In the genomic region with DNA sequence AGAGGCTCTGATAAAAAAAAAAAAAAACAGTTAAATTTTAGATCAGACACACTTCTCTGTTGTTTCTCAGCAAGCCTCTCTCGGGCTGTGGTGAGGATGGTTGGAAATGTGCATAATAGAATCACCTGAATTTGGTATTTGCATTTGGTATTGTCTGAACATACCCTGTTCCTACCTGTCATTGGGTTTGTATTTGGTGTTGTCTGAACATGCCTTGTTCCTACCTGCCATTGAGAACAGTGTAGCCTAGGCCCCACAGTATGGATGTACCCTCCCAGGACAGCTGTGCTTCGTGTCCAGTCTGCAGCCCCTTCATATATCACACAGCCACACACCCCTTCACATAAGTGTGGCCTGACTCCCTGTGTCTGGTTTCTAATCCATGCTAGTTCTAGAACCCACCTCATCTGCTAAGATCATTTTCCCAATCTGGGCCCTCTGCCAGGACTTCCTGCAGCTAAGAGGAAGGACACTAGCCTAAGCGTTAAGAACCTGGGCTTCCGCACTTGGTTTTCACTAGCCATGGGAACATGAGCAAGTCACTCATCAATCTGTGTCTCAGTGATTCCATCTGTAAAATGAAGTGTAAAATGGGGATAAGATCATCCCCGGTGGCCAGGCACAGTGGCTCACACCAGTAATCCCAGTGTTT, we compare ENCODE assay signal across 16 cellular contexts. TPM values are rescaled to one million over a fixed set of nuclear protein-coding genes. Genes with fewer than 3 reads are reported as not detected.
DNase-seq lines count a peak whose midpoint lies in the region; ATAC-seq and TF ChIP-seq lines count a peak whose summit lies in the region.
"Had no signal": no experiment of that assay in that cellular context is flagged by ENCODE, and none has a peak within 500 bp of the region (broad histone marks: within the 10 kb centered on the region; RNA-seq: fewer than 3 reads in every experiment).

No MANE protein-coding gene starts in this region.

- no peak for TF ChIP-seq CTCF in heart left ventricle (IDR thresholded peaks at IDR 0.05)
- no peak for TF ChIP-seq CTCF in RWPE1 (conservative IDR thresholded peaks at IDR 0.05; ENCODE audit: low read depth)
- TF ChIP-seq CTCF in upper lobe of right lung (IDR thresholded peaks at IDR 0.05) = no peak

- ATAC-seq in heart left ventricle (peak in 3 of 4 donors; percentile 42 to 77 (median 58)), upper lobe of right lung (peak; percentile 44), T-helper 17 cell (no peak), GM19351 (IDR thresholded peaks at IDR 0.05; ENCODE audit: unreplicated experiment) (no peak)
- ATAC-seq: activated T-cell treated with anti-CD3 and anti-CD28 coated beads, Interleukin-2, amount 50 U/mL, for 72 hours; GM12878 had no signal

- no peak overlapping the region for H3K27ac Mint-ChIP-seq in T-helper 17 cell
- H3K27ac Mint-ChIP-seq: activated CD4-positive, alpha-beta T cell treated with anti-CD3 and anti-CD28 coated beads, Interleukin-2, amount 10 ng/mL, durations not matched to agents 7 days and 5 days; activated T-cell treated with anti-CD3 and anti-CD28 coated beads, Interleukin-2, amount 50 U/mL, for 72 hours; immature natural killer cell had no signal

- H3K36me3 ChIP-seq in heart left ventricle = no peaks in the 10 kb centered on the region
- no peaks in the 10 kb centered on the region for H3K36me3 ChIP-seq in esophagus (ENCODE audit: control insufficient read depth in 2 of 2, insufficient read depth in 2 of 2, low read length in 1 of 2)
- H3K36me3 ChIP-seq in upper lobe of right lung = no peaks in the 10 kb centered on the region

- H3K9me3 ChIP-seq in heart left ventricle (no peaks in the 10 kb centered on the region), esophagus (ENCODE audit: control insufficient read depth in 2 of 2, insufficient read depth in 1 of 2, low read depth in 1 of 2, low read length in 1 of 2) (no peaks in the 10 kb centered on the region), upper lobe of right lung (no peaks in the 10 kb centered on the region), T-helper 17 cell (ENCODE audit: control insufficient read depth, low read length, poor library complexity, severe bottlenecking) (no peaks in the 10 kb centered on the region)

- H3K27me3 ChIP-seq in heart left ventricle (no peaks in the 10 kb centered on the region), esophagus (ENCODE audit: control insufficient read depth in 1 of 2, insufficient read depth in 2 of 2, low read length in 2 of 2) (no peaks in the 10 kb centered on the region), upper lobe of right lung (no peaks in the 10 kb centered on the region)

- WGBS in heart left ventricle, 4 donors = 47 to 68% (median 53%) methylated on average over 5 of the region's 5 CpGs
- WGBS in esophagus, 2 donors = 44 to 57% methylated on average over 5 of the region's 5 CpGs

- POLR2A ChIA-PET in RWPE1 (lab: Yijun Ruan, JAX; ENCODE audit: low non-redundant PET) = no interaction called here

- H3K27ac ChIP-seq in heart left ventricle (peak overlapping the region in 1 of 12 donors; percentile 43), RWPE1 (peak overlapping the region; percentile 38), esophagus (ENCODE audit: low read depth in 2 of 2, low read length in 1 of 2) (peak overlapping the region; percentile 75 to 88), upper lobe of right lung (no peak overlapping the region)
- H3K27ac ChIP-seq: SK-N-MC had no signal

- H3K4me3 ChIP-seq in heart left ventricle (no peak overlapping the region), esophagus (ENCODE audit: low read depth in 1 of 2, low read length in 2 of 2) (no peak overlapping the region), upper lobe of right lung (no peak overlapping the region)
- H3K4me3 ChIP-seq: GM12878, SK-N-MC had no signal

- intact Hi-C loops in heart left ventricle (cut with DNase I) = loop anchor here in 1 of 10 donors (10.0 kb wide), 1 partner anchor 54 kb away; the partner anchor contains the start of gene ITGA2
- intact Hi-C loops in cardiac septum (cut with DNase I) = no loop called here
- intact Hi-C loops in upper lobe of right lung (cut with DNase I) = no loop called here

- TF ChIP-seq POLR2A in heart left ventricle (IDR thresholded peaks at IDR 0.05) = no peak

- no peaks in the 10 kb centered on the region for H3K36me3 Mint-ChIP-seq in T-helper 17 cell (ENCODE audit: low read depth)
- H3K36me3 Mint-ChIP-seq: immature natural killer cell had no signal

- DNase-seq in heart left ventricle (peak in 4 of 5 donors; percentile 54 to 70 (median 61)), cardiac septum (ENCODE audit: low spot score) (no peak), RWPE1 (ENCODE audit: low spot score) (peak; percentile 51), upper lobe of right lung (no peak), T-helper 17 cell (no peak), LoVo (ENCODE audit: low spot score) (no peak)
- DNase-seq: activated CD4-positive, alpha-beta T cell treated with anti-CD3 and anti-CD28 coated beads, Interleukin-2, amount 10 ng/mL, durations not matched to agents 7 days and 5 days; activated T-cell treated with anti-CD3 and anti-CD28 coated beads, Interleukin-2, amount 50 U/mL, for 72 hours; cerebellar nuclear complex; immature natural killer cell; mesendoderm; NCI-H146 had no signal

- no peak overlapping the region for H3K4me3 Mint-ChIP-seq in T-helper 17 cell
- H3K4me3 Mint-ChIP-seq: activated CD4-positive, alpha-beta T cell treated with anti-CD3 and anti-CD28 coated beads, Interleukin-2, amount 10 ng/mL, durations not matched to agents 7 days and 5 days; activated T-cell treated with anti-CD3 and anti-CD28 coated beads, Interleukin-2, amount 50 U/mL, for 72 hours; immature natural killer cell had no signal

- H3K4me1 ChIP-seq in heart left ventricle (peaks cover 0 to 25% (median 14%) of the 10 kb centered on the region in 12 donors), esophagus (ENCODE audit: control insufficient read depth in 2 of 2, insufficient read depth in 2 of 2, low read length in 1 of 2) (peaks cover 0 to 5% of the 10 kb centered on the region in 2 donors), upper lobe of right lung (peaks cover 33% of the 10 kb centered on the region)

- CTCF ChIA-PET in RWPE1 (lab: Yijun Ruan, JAX) = interaction anchor here (0.6 to 1.3 kb wide), 2 partner anchors 14 to 89 kb away, joined by 3 read pairs; no protein-coding TSS in a partner anchor

- no peaks in the 10 kb centered on the region for H3K27me3 Mint-ChIP-seq in T-helper 17 cell

- H3K4me1 Mint-ChIP-seq in T-helper 17 cell = peaks cover 17% of the 10 kb centered on the region

RNA-seq across cellular contexts. Expression of gene ITGA2, which starts 49.2 kb away (rescaled TPM):
- 10 to 100 TPM in 1 of 9 donors, 1 to 10 TPM in 3, under 1 TPM in 5; 0.25 to 10.7 (median 1.00) TPM for total RNA-seq in heart left ventricle
- polyA plus RNA-seq in heart left ventricle = 1 to 10 TPM in 1 of 2 donors, under 1 TPM in 1; 0.23 to 1.9 TPM
- total RNA-seq in cardiac septum = 1.4 TPM
- polyA plus RNA-seq in esophagus = 1 to 10 TPM; 3.7 to 6.4 TPM
- total RNA-seq in upper lobe of right lung = 17.7 TPM
- 1 to 10 TPM in 1 of 2 donors, under 1 TPM in 1; 0.62 to 1.8 TPM for total RNA-seq in T-helper 17 cell
- polyA plus RNA-seq: immature natural killer cell had no signal

Comparison
In these comparisons a context has a peak if more than half of its experiments do, and no peak if none do; other contexts are left out.
1. DNase-seq: peak in heart left ventricle (4 of 5) and RWPE1 (single experiment); none in cardiac septum (single experiment), upper lobe of right lung (single experiment), T-helper 17 cell (0 of 3) and LoVo (single experiment).
2. ATAC-seq: peak in heart left ventricle (3 of 4) and upper lobe of right lung (single experiment); none in T-helper 17 cell (single experiment) and GM19351 (single experiment).